In the genomic region with DNA sequence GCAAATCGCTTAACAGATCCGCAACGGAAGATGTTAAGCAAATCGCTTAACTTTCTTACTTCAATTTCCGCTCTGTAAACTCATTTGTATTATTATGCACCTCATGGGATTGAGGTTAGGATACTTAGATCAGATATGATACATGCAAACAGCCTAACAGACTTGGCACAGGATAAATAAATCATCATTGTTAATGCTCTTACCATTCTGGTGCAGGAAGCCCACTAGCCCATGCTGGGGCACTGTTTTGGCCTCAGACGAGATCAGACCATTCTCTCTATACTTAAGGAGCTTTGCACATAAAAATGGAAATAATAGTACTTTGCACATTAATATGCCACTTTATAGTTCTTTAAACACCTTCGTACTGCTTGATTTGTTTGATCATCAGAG, we compare ENCODE assay signal across 1 cellular context.
A peak's percentile ranks its signal among the peaks of the same experiment; 100 is the strongest.
TF ChIP-seq lines count a peak whose summit lies in the region.

No MANE protein-coding gene starts in this region.

TF ChIP-seq in H1, 55 proteins besides CTCF, POLR2A, EP300 and RAD21:
- TF ChIP-seq HDAC2 (IDR thresholded peaks at IDR 0.05; ENCODE audit: borderline replicate concordance in 1 of 2, low read depth in 2 of 2, low read length in 2 of 2) (0 out of 4 replicates have a peak, but pooled peaks of 1 of the 2 experiments have one; percentile 8), ASH2L (IDR thresholded peaks at IDR 0.05; ENCODE audit: low read length) (no peak), SIN3A (conservative IDR thresholded peaks at IDR 0.05 in 1 of 2, IDR thresholded peaks at IDR 0.05 in 1 of 2; ENCODE audit: low read depth in 1 of 2, low read length in 2 of 2) (peak in 1 of 2 experiments; percentile 41; a peak in 1 of 4 replicates), GTF2F1 (IDR thresholded peaks at IDR 0.05; ENCODE audit: borderline replicate concordance, low read depth, low read length) (no peak), SAP30 (IDR thresholded peaks at IDR 0.05; ENCODE audit: insufficient read depth, insufficient replicate concordance, low read length) (peak; percentile 18), RNF2 (IDR thresholded peaks at IDR 0.05; ENCODE audit: borderline replicate concordance, low read depth, low read length, missing control alignments, poor library complexity, severe bottlenecking) (no peak), CHD1 (IDR thresholded peaks at IDR 0.05; ENCODE audit: low read depth, low read length) (no peak)
- TF ChIP-seq, protein P1, sequence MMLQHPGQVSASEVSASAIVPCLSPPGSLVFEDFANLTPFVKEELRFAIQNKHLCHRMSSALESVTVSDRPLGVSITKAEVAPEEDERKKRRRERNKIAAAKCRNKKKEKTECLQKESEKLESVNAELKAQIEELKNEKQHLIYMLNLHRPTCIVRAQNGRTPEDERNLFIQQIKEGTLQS (IDR thresholded peaks at IDR 0.05; ENCODE audit: insufficient read depth, low read depth, low read length): no peak
